10 cellular contexts compared by ENCODE assay signal in the genomic region with DNA sequence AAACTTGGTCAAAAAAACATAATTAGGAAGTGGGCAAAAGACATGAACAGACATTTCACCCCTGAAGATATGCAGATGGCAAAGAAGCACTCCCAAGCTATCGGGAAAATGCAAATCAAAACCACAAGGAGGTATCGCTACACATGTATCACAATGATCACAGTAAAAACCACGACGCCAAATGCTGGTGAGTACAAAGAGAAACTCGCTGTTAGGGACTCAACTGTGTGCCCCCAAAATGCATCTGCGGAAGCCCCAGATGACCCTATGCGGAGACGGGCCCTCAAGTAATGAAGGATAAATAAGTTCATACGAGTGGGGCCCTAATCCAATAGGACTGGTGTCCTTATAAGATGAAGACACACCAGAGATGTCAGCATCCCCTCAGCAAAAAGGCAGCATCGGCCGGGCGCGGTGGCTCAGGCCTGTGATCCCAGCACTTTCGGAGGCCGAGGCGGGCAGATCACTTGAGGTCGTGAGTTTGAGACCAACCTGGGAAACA. TPM values are rescaled to one million over a fixed set of nuclear protein-coding genes. Genes with fewer than 3 reads are reported as not detected.
DNase-seq lines count a peak whose midpoint lies in the region; ATAC-seq and TF ChIP-seq lines count a peak whose summit lies in the region.
"Had no signal": no experiment of that assay in that cellular context is flagged by ENCODE, and none has a peak within 500 bp of the region (broad histone marks: within the 10 kb centered on the region; RNA-seq: fewer than 3 reads in every experiment).

No MANE protein-coding gene starts in this region.

- TF ChIP-seq POLR2A in right lobe of liver (IDR thresholded peaks at IDR 0.05) = no peak

- intact Hi-C loops in right lobe of liver (cut with DNase I) = no loop called here

- H3K4me1 ChIP-seq in right lobe of liver (no peaks in the 10 kb centered on the region), GM23248 (ENCODE audit: insufficient read depth) (peaks cover 14% of the 10 kb centered on the region; the same call in 1 of the 2 replicates)

- H3K9me3 ChIP-seq in right lobe of liver = no peaks in the 10 kb centered on the region
- no peaks in the 10 kb centered on the region for H3K9me3 ChIP-seq in GM23248 (ENCODE audit: low read depth)

- 91% methylated on average over 9 of the region's 17 CpGs for WGBS in right lobe of liver (ENCODE audit: insufficient coverage, low coverage, low lambda C conversion rate, missing lambda C conversion rate)
- 94 to 98% methylated on average over 17 of the region's 17 CpGs for WGBS in GM23248 (ENCODE audit: low coverage in 1 of 2, low lambda C conversion rate in 2 of 2, missing lambda C conversion rate in 2 of 2), 2 experiments

- H3F3A ChIP-seq in GM23248 (ENCODE audit: insufficient read depth) = 0 out of 2 replicates have a peak, but pooled peaks cover 3% of the 10 kb centered on the region

- peak; percentile 23 for DNase-seq in stimulated activated naive CD4-positive, alpha-beta T cell treated with Interleukin-2 at 50 U/mL for 16 hours (lab: John Stamatoyannopoulos, UW)
- DNase-seq in stimulated activated naive CD4-positive, alpha-beta T cell (lab: John Stamatoyannopoulos, UW) = no peak
- peak; percentile 14 for DNase-seq in coronary artery (ENCODE audit: low spot score)
- DNase-seq in right lobe of liver = no peak
- DNase-seq in GM23248 = no peak
- no peak for DNase-seq in DMS114 treated with DMSO at 0.1 percent for 48 hours (lab: John Stamatoyannopoulos, UW; ENCODE audit: unreplicated experiment)
- DNase-seq: hypothalamus, occipital lobe had no signal

- H3K4me3 ChIP-seq in coronary artery = no peak overlapping the region
- H3K4me3 ChIP-seq in right lobe of liver = no peak overlapping the region
- no peak overlapping the region for H3K4me3 ChIP-seq in GM23248

- no peak overlapping the region for H3K4me2 ChIP-seq in GM23248 (ENCODE audit: unreplicated experiment)

- in situ Hi-C loops in GM23248 (cut with MboI) = no loop called here

- ATAC-seq in HG03159 (IDR thresholded peaks at IDR 0.05; ENCODE audit: unreplicated experiment) = peak; percentile 64
- no peak for ATAC-seq in right lobe of liver
- no peak for ATAC-seq in HG03520 (IDR thresholded peaks at IDR 0.05; ENCODE audit: unreplicated experiment)

- peaks cover 98% of the 10 kb centered on the region for H3K79me2 ChIP-seq in GM23248 (ENCODE audit: insufficient read depth)

- H3K9ac ChIP-seq in GM23248 = no peak overlapping the region

- H3K36me3 ChIP-seq in right lobe of liver (no peaks in the 10 kb centered on the region), GM23248 (ENCODE audit: low read depth) (no peaks in the 10 kb centered on the region)

- H2AFZ ChIP-seq in GM23248 = no peak overlapping the region

- no peak overlapping the region for H3K27ac ChIP-seq in coronary artery
- no peak overlapping the region for H3K27ac ChIP-seq in right lobe of liver
- H3K27ac ChIP-seq in GM23248 = no peak overlapping the region

- H3K27me3 ChIP-seq in right lobe of liver (no peaks in the 10 kb centered on the region), GM23248 (replicated peaks; ENCODE audit: insufficient read depth) (no peaks in the 10 kb centered on the region)

- TF ChIP-seq CTCF in coronary artery (IDR thresholded peaks at IDR 0.05) (no peak), right lobe of liver (IDR thresholded peaks at IDR 0.05) (no peak)

- no peaks in the 10 kb centered on the region; the same call in 1 of the 2 replicates for H4K20me1 ChIP-seq in GM23248 (ENCODE audit: insufficient read depth)

- H3K9me2 ChIP-seq in GM23248 (ENCODE audit: insufficient read depth) = no peaks in the 10 kb centered on the region

RNA-seq across cellular contexts. Expression of gene GAK, which starts 10.2 kb away (rescaled TPM):
- total RNA-seq in right lobe of liver = 10 to 100 TPM; 53.2 to 85.0 (median 64.5) TPM
- 86.7 and 88.8 TPM in 2 replicates for total RNA-seq in GM23248 (2014; rRNA removed; shearing (Covaris generic))
- 38.0 and 41.1 TPM in 2 replicates for polyA plus RNA-seq in GM23248 (2016; fragmentation: Nextera tagmentation; extraction: Ambion mirVana)

RNA-seq across cellular contexts. Expression of gene TMEM175, which starts 10.4 kb away (rescaled TPM):
- 10 to 100 TPM; 22.0 to 31.8 (median 23.6) TPM for total RNA-seq in right lobe of liver
- 36.5 and 38.3 TPM in 2 replicates for total RNA-seq in GM23248 (2014; rRNA removed; shearing (Covaris generic))
- polyA plus RNA-seq in GM23248 (2016; fragmentation: Nextera tagmentation; extraction: Ambion mirVana) = 29.8 and 31.2 TPM in 2 replicates

RNA-seq across cellular contexts. Expression of gene DGKQ, which starts 51.5 kb away (rescaled TPM):
- 10 to 100 TPM in 1 of 6 experiments, 1 to 10 TPM in 5; 4.6 to 10.5 (median 5.7) TPM for total RNA-seq in right lobe of liver
- 16.8 and 18.2 TPM in 2 replicates for total RNA-seq in GM23248 (2014; rRNA removed; shearing (Covaris generic))
- polyA plus RNA-seq in GM23248 (2016; fragmentation: Nextera tagmentation; extraction: Ambion mirVana) = 1.4 and 1.9 TPM in 2 replicates

Comparison
In these comparisons a context has a peak if more than half of its experiments do, and no peak if none do; other contexts are left out.
1. DNase-seq: peak in stimulated activated naive CD4-positive, alpha-beta T cell treated with Interleukin-2 at 50 U/mL for 16 hours (single experiment) and coronary artery (single experiment); none in stimulated activated naive CD4-positive, alpha-beta T cell (0 of 6), right lobe of liver (0 of 3), GM23248 (single experiment) and DMS114 treated with DMSO at 0.1 percent for 48 hours (single experiment).